10 cellular contexts compared by ENCODE assay signal in genomic region chr9:103991698-103992097, GRCh38.
DNase-seq lines count a peak whose midpoint lies in the region; ATAC-seq and TF ChIP-seq lines count a peak whose summit lies in the region.
"Had no signal": no experiment of that assay in that cellular context is flagged by ENCODE, and none has a peak within 500 bp of the region (broad histone marks: within the 10 kb centered on the region; RNA-seq: fewer than 3 reads in every experiment).

No MANE protein-coding gene starts in this region.

- no peaks in the 10 kb centered on the region for H4K20me1 ChIP-seq in osteoblast (ENCODE audit: insufficient read depth, low read length)

- no peak overlapping the region for H2AFZ ChIP-seq in osteoblast (ENCODE audit: low read length)

- no peak for TF ChIP-seq CTCF in osteoblast (IDR thresholded peaks at IDR 0.05; ENCODE audit: extremely low read depth, low read depth, low read length)

- no peaks in the 10 kb centered on the region for H3K4me1 ChIP-seq in osteoblast (ENCODE audit: insufficient read depth, low read length)

- H3K36me3 ChIP-seq in osteoblast (ENCODE audit: insufficient read depth, low read length): no peaks in the 10 kb centered on the region

- no peak overlapping the region for H3K27ac ChIP-seq in osteoblast (ENCODE audit: low read depth, low read length)
- H3K27ac ChIP-seq: KMS-11 had no signal

- no peak for DNase-seq in activated CD4-positive, CD25-positive, alpha-beta regulatory T cell treated with anti-CD3 and anti-CD28 coated beads, Interleukin-2, amount 50 U/mL, for 72 hours
- DNase-seq in HCEC 1CT (peak; percentile 30), left kidney (ENCODE audit: low read depth, low spot score) (peak; percentile 37), osteoblast (ENCODE audit: insufficient read length, low spot score, missing footprints) (no peak), NCI-H1092 (lab: John Stamatoyannopoulos, UW) (no peak), medulla oblongata (ENCODE audit: extremely low spot score) (no peak)
- DNase-seq: head of caudate nucleus had no signal

- H3K9me3 ChIP-seq in osteoblast (ENCODE audit: low read depth, low read length): no peaks in the 10 kb centered on the region

- H3K4me3 ChIP-seq in osteoblast (ENCODE audit: insufficient read depth, low read length): no peak overlapping the region

- no peaks in the 10 kb centered on the region for H3K27me3 ChIP-seq in osteoblast (ENCODE audit: insufficient read depth, low read length)

- peak; percentile 58 to 64 for ATAC-seq in activated CD4-positive, CD25-positive, alpha-beta regulatory T cell treated with anti-CD3 and anti-CD28 coated beads, Interleukin-2, amount 50 U/mL, for 24 hours
- peak; percentile 71 for ATAC-seq in HG03520 (IDR thresholded peaks at IDR 0.05; ENCODE audit: unreplicated experiment)

- no peak overlapping the region for H3K4me2 ChIP-seq in osteoblast (ENCODE audit: insufficient read depth, low read length)
- H3K4me2 ChIP-seq: KMS-11 had no signal

- H3K79me2 ChIP-seq in osteoblast (ENCODE audit: insufficient read depth, low read length): no peaks in the 10 kb centered on the region

Comparison
In these comparisons a context has a peak if more than half of its experiments do, and no peak if none do; other contexts are left out.
1. DNase-seq: peak in HCEC 1CT (single experiment) and left kidney (single experiment); none in activated CD4-positive, CD25-positive, alpha-beta regulatory T cell treated with anti-CD3 and anti-CD28 coated beads, Interleukin-2, amount 50 U/mL, for 72 hours (single experiment), osteoblast (single experiment), NCI-H1092 (single experiment) and medulla oblongata (single experiment).